ENCODE assay signal across 1 cellular context in the genomic region with DNA sequence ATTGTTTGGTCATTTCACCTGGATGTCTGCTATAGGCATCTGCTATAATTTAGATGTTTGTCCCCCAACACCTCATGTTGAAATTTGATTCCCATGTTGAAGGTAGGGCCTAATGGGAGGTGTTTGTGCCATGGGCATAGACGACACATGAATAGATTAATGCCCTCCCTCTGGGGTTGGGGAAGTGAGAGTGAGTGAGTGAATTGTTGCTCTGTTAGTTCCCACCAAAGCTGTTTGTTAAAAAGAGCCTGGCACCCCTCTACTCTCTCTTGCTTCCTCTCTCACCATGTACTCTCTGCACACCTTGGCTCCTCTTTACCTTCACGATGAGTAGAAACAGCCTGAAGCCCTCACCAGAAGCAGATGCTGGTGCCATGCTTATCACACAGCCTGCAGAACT.
TF ChIP-seq lines count a peak whose summit lies in the region.

No MANE protein-coding gene starts in this region.

TF ChIP-seq in K562, 482 proteins besides CTCF, POLR2A, EP300 and RAD21:
- TF ChIP-seq, protein P1, sequence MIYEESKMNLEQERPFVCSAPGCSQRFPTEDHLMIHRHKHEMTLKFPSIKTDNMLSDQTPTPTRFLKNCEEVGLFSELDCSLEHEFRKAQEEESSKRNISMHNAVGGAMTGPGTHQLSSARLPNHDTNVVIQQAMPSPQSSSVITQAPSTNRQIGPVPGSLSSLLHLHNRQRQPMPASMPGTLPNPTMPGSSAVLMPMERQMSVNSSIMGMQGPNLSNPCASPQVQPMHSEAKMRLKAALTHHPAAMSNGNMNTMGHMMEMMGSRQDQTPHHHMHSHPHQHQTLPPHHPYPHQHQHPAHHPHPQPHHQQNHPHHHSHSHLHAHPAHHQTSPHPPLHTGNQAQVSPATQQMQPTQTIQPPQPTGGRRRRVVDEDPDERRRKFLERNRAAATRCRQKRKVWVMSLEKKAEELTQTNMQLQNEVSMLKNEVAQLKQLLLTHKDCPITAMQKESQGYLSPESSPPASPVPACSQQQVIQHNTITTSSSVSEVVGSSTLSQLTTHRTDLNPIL (CRISPR knock-in tag; IDR thresholded peaks at IDR 0.05) = no peak
- TF ChIP-seq ERF (CRISPR knock-in tag; IDR thresholded peaks at IDR 0.05) (no peak), ZNF644 (tag; IDR thresholded peaks at IDR 0.05; ENCODE audit: low read depth) (no peak), JUND (IDR thresholded peaks at IDR 0.05; ENCODE audit: borderline replicate concordance, low read depth, low read length) (no peak), JUND (tag; IDR thresholded peaks at IDR 0.05; ENCODE audit: borderline replicate concordance, low read depth, low read length) (no peak), MCM2 (IDR thresholded peaks at IDR 0.05; ENCODE audit: low read depth) (no peak), MECOM (CRISPR knock-in tag; IDR thresholded peaks at IDR 0.05) (no peak), ZNF584 (CRISPR knock-in tag; IDR thresholded peaks at IDR 0.05; ENCODE audit: low read depth) (no peak), CTBP1 (IDR thresholded peaks at IDR 0.05; ENCODE audit: borderline replicate concordance) (no peak), OTX1 (CRISPR knock-in tag; IDR thresholded peaks at IDR 0.05) (no peak), KDM1A (IDR thresholded peaks at IDR 0.05) (no peak)
- TF ChIP-seq, protein P2, sequence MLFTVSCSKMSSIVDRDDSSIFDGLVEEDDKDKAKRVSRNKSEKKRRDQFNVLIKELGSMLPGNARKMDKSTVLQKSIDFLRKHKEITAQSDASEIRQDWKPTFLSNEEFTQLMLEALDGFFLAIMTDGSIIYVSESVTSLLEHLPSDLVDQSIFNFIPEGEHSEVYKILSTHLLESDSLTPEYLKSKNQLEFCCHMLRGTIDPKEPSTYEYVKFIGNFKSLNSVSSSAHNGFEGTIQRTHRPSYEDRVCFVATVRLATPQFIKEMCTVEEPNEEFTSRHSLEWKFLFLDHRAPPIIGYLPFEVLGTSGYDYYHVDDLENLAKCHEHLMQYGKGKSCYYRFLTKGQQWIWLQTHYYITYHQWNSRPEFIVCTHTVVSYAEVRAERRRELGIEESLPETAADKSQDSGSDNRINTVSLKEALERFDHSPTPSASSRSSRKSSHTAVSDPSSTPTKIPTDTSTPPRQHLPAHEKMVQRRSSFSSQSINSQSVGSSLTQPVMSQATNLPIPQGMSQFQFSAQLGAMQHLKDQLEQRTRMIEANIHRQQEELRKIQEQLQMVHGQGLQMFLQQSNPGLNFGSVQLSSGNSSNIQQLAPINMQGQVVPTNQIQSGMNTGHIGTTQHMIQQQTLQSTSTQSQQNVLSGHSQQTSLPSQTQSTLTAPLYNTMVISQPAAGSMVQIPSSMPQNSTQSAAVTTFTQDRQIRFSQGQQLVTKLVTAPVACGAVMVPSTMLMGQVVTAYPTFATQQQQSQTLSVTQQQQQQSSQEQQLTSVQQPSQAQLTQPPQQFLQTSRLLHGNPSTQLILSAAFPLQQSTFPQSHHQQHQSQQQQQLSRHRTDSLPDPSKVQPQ (CRISPR knock-in tag; IDR thresholded peaks at IDR 0.05; ENCODE audit: borderline replicate concordance) = no peak
- TF ChIP-seq, protein P3, sequence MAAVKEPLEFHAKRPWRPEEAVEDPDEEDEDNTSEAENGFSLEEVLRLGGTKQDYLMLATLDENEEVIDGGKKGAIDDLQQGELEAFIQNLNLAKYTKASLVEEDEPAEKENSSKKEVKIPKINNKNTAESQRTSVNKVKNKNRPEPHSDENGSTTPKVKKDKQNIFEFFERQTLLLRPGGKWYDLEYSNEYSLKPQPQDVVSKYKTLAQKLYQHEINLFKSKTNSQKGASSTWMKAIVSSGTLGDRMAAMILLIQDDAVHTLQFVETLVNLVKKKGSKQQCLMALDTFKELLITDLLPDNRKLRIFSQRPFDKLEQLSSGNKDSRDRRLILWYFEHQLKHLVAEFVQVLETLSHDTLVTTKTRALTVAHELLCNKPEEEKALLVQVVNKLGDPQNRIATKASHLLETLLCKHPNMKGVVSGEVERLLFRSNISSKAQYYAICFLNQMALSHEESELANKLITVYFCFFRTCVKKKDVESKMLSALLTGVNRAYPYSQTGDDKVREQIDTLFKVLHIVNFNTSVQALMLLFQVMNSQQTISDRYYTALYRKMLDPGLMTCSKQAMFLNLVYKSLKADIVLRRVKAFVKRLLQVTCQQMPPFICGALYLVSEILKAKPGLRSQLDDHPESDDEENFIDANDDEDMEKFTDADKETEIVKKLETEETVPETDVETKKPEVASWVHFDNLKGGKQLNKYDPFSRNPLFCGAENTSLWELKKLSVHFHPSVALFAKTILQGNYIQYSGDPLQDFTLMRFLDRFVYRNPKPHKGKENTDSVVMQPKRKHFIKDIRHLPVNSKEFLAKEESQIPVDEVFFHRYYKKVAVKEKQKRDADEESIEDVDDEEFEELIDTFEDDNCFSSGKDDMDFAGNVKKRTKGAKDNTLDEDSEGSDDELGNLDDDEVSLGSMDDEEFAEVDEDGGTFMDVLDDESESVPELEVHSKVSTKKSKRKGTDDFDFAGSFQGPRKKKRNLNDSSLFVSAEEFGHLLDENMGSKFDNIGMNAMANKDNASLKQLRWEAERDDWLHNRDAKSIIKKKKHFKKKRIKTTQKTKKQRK (IDR thresholded peaks at IDR 0.05; ENCODE audit: borderline replicate concordance, low read depth, low read length) = no peak
- TF ChIP-seq, protein P4, sequence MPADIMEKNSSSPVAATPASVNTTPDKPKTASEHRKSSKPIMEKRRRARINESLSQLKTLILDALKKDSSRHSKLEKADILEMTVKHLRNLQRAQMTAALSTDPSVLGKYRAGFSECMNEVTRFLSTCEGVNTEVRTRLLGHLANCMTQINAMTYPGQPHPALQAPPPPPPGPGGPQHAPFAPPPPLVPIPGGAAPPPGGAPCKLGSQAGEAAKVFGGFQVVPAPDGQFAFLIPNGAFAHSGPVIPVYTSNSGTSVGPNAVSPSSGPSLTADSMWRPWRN (IDR thresholded peaks at IDR 0.05; ENCODE audit: low read depth) = no peak
